ENCODE assay signal across 1 cellular context in the genomic region with DNA sequence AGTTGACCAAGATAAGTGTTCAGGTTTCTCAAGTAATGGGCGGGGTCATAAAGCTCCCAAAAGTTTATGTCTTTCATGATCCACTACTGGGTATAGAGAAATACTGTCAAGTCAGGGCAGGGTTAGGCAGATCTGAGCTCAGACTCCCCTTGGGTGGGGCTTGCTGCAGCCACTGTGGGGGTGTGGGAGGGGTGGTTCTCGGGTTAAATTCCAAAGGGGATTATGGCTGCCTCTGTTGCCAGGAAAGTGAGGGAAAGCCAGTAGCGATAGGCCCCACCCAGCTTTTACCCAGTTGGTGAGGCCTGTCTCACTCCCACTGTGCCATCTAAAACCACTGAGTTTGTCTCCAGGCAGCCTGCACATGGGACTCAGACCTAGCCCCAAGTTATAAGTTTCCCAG.
TF ChIP-seq lines count a peak whose summit lies in the region.

No MANE protein-coding gene starts in this region.

TF ChIP-seq in HepG2, 621 proteins besides CTCF, POLR2A, EP300 and RAD21:
- TF ChIP-seq ZNF354B (CRISPR knock-in tag; IDR thresholded peaks at IDR 0.05) (no peak), SKI (IDR thresholded peaks at IDR 0.05; ENCODE audit: partially characterized antibody) (no peak), GTF2F1 (IDR thresholded peaks at IDR 0.05; ENCODE audit: low read length) (no peak), NCOA1 (CRISPR knock-in tag; IDR thresholded peaks at IDR 0.05) (no peak), ZSCAN22 (CRISPR knock-in tag; IDR thresholded peaks at IDR 0.05) (no peak), IKZF4 (CRISPR knock-in tag; IDR thresholded peaks at IDR 0.05; ENCODE audit: borderline replicate concordance, low read depth, not compliant biosample characterization) (no peak), U2AF2 (IDR thresholded peaks at IDR 0.05; ENCODE audit: low read depth, low read length) (no peak), RELA (CRISPR knock-in tag; IDR thresholded peaks at IDR 0.05) (no peak), KLF16 (CRISPR knock-in tag; IDR thresholded peaks at IDR 0.05) (no peak), NR3C1 (CRISPR knock-in tag; IDR thresholded peaks at IDR 0.05) (no peak), ZNF367 (CRISPR knock-in tag; IDR thresholded peaks at IDR 0.05; ENCODE audit: borderline replicate concordance) (no peak), PHF21A (CRISPR knock-in tag; IDR thresholded peaks at IDR 0.05) (no peak), REL (CRISPR knock-in tag; conservative IDR thresholded peaks at IDR 0.05) (no peak), LCORL (IDR thresholded peaks at IDR 0.05) (no peak), LCORL (CRISPR knock-in tag; IDR thresholded peaks at IDR 0.05) (no peak), GLI4 (CRISPR knock-in tag; IDR thresholded peaks at IDR 0.05; ENCODE audit: borderline replicate concordance) (no peak), STAT5B (CRISPR knock-in tag; IDR thresholded peaks at IDR 0.05) (no peak)
- TF ChIP-seq, protein P1, sequence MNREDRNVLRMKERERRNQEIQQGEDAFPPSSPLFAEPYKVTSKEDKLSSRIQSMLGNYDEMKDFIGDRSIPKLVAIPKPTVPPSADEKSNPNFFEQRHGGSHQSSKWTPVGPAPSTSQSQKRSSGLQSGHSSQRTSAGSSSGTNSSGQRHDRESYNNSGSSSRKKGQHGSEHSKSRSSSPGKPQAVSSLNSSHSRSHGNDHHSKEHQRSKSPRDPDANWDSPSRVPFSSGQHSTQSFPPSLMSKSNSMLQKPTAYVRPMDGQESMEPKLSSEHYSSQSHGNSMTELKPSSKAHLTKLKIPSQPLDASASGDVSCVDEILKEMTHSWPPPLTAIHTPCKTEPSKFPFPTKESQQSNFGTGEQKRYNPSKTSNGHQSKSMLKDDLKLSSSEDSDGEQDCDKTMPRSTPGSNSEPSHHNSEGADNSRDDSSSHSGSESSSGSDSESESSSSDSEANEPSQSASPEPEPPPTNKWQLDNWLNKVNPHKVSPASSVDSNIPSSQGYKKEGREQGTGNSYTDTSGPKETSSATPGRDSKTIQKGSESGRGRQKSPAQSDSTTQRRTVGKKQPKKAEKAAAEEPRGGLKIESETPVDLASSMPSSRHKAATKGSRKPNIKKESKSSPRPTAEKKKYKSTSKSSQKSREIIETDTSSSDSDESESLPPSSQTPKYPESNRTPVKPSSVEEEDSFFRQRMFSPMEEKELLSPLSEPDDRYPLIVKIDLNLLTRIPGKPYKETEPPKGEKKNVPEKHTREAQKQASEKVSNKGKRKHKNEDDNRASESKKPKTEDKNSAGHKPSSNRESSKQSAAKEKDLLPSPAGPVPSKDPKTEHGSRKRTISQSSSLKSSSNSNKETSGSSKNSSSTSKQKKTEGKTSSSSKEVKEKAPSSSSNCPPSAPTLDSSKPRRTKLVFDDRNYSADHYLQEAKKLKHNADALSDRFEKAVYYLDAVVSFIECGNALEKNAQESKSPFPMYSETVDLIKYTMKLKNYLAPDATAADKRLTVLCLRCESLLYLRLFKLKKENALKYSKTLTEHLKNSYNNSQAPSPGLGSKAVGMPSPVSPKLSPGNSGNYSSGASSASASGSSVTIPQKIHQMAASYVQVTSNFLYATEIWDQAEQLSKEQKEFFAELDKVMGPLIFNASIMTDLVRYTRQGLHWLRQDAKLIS (CRISPR knock-in tag; IDR thresholded peaks at IDR 0.05), result no peak
- TF ChIP-seq, protein P2, sequence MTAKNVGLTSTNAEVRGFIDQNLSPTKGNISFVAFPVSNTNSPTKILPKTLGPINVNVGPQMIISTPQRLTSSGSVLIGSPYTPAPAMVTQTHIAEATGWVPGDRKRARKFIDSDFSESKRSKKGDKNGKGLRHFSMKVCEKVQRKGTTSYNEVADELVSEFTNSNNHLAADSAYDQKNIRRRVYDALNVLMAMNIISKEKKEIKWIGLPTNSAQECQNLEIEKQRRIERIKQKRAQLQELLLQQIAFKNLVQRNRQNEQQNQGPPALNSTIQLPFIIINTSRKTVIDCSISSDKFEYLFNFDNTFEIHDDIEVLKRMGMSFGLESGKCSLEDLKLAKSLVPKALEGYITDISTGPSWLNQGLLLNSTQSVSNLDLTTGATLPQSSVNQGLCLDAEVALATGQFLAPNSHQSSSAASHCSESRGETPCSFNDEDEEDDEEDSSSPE (CRISPR knock-in tag; IDR thresholded peaks at IDR 0.05), result no peak
- TF ChIP-seq, protein P3, sequence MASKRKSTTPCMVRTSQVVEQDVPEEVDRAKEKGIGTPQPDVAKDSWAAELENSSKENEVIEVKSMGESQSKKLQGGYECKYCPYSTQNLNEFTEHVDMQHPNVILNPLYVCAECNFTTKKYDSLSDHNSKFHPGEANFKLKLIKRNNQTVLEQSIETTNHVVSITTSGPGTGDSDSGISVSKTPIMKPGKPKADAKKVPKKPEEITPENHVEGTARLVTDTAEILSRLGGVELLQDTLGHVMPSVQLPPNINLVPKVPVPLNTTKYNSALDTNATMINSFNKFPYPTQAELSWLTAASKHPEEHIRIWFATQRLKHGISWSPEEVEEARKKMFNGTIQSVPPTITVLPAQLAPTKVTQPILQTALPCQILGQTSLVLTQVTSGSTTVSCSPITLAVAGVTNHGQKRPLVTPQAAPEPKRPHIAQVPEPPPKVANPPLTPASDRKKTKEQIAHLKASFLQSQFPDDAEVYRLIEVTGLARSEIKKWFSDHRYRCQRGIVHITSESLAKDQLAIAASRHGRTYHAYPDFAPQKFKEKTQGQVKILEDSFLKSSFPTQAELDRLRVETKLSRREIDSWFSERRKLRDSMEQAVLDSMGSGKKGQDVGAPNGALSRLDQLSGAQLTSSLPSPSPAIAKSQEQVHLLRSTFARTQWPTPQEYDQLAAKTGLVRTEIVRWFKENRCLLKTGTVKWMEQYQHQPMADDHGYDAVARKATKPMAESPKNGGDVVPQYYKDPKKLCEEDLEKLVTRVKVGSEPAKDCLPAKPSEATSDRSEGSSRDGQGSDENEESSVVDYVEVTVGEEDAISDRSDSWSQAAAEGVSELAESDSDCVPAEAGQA (IDR thresholded peaks at IDR 0.05; ENCODE audit: low read depth), result no peak
- TF ChIP-seq, protein P3 (CRISPR knock-in tag; IDR thresholded peaks at IDR 0.05; ENCODE audit: borderline replicate concordance), result no peak
- TF ChIP-seq, protein P4, sequence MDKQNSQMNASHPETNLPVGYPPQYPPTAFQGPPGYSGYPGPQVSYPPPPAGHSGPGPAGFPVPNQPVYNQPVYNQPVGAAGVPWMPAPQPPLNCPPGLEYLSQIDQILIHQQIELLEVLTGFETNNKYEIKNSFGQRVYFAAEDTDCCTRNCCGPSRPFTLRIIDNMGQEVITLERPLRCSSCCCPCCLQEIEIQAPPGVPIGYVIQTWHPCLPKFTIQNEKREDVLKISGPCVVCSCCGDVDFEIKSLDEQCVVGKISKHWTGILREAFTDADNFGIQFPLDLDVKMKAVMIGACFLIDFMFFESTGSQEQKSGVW (CRISPR knock-in tag; IDR thresholded peaks at IDR 0.05; ENCODE audit: borderline replicate concordance), result no peak
